1 cellular context compared by ENCODE assay signal in the genomic region with DNA sequence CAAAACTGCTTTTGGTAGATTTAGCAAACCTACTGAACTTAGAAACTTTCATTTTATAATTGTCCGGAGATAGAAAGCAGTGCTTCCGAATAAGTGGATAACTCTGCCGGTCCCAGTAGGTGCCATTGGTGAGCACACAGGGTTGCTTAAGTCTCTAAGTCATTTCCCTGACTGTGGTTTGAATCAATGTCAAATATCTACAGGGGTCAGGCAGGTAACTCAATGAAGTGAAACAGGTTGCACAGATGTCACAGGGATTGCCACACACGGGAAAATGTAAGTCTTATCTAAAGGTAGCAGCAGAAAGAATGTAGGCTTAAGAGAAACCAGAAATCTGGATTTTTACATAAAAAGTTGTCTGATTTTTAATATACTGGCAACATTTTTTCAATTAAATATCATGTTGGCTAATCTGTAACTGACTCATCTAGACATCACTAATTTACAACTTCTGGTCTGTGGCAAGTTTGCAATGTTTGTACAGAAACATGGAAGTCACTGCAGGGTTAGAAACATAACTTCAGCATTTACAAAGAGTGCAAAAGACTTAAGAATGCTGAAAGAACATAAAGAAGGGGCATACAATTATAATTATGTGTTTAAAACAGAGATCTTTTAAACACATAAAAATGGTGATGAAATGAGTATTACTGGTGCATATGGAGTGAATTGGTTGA.
TF ChIP-seq lines count a peak whose summit lies in the region.

No MANE protein-coding gene starts in this region.

TF ChIP-seq in K562, 482 proteins besides CTCF, POLR2A, EP300 and RAD21:
- TF ChIP-seq CBFA2T3 (IDR thresholded peaks at IDR 0.05), result peak; percentile 31
- TF ChIP-seq GATAD2A (IDR thresholded peaks at IDR 0.05), result no peak
